In genomic region chr12:68331869-68332725, GRCh38 we compare ENCODE assay signal across 8 cellular contexts. TPM values are rescaled to one million over a fixed set of nuclear protein-coding genes. Genes with fewer than 3 reads are reported as not detected.
DNase-seq lines count a peak whose midpoint lies in the region; FAIRE-seq and TF ChIP-seq lines count a peak whose summit lies in the region.

TSS of gene MDM1 (minus strand) at chr12:68332362. CDS start at chr12:68332245, 117 bp downstream.

- FAIRE-seq in H54 (lab: Jason Lieb, UNC) = peak; percentile 91

- H3F3A ChIP-seq in Loucy (ENCODE audit: low read depth) = no peaks in the 10 kb centered on the region

- peaks cover 3% of the 10 kb centered on the region for H3K36me3 Mint-ChIP-seq in nephron (ENCODE audit: low read depth)
- H3K36me3 Mint-ChIP-seq in stimulated activated naive CD8-positive, alpha-beta T cell treated with anti-CD3 and anti-CD28 coated beads, Interleukin-15, Interleukin-2, amounts not matched to agents 100 ng/mL and 50 ng/mL, for 24 hours (ENCODE audit: low read depth) = peaks cover 14% of the 10 kb centered on the region

- no peaks in the 10 kb centered on the region for H3K9me3 Mint-ChIP-seq in nephron
- no peaks in the 10 kb centered on the region for H3K9me3 Mint-ChIP-seq in stimulated activated naive CD8-positive, alpha-beta T cell treated with anti-CD3 and anti-CD28 coated beads, Interleukin-15, Interleukin-2, amounts not matched to agents 100 ng/mL and 50 ng/mL, for 24 hours

- peaks cover 31% of the 10 kb centered on the region for H3K4me1 Mint-ChIP-seq in nephron
- peaks cover 40% of the 10 kb centered on the region for H3K4me1 Mint-ChIP-seq in stimulated activated naive CD8-positive, alpha-beta T cell treated with anti-CD3 and anti-CD28 coated beads, Interleukin-15, Interleukin-2, amounts not matched to agents 100 ng/mL and 50 ng/mL, for 24 hours (ENCODE audit: low read depth)

- no peaks in the 10 kb centered on the region for H3K36me3 ChIP-seq in Loucy (ENCODE audit: insufficient read depth, low read length)

- H3K27me3 ChIP-seq in Loucy (ENCODE audit: insufficient read depth, low read length, poor library complexity, severe bottlenecking) = no peaks in the 10 kb centered on the region

- peak within 1 kb of the TSS; percentile 92 for H3K4me2 ChIP-seq in Loucy (ENCODE audit: low read depth, low read length, poor library complexity, severe bottlenecking)

- DNase-seq in EL = peak; percentile 99
- DNase-seq in H54 (ENCODE audit: insufficient read length, low spot score) = peak; percentile 89
- peak; percentile 93 for DNase-seq in activated T-helper 9 cell treated with anti-CD3 and anti-CD28 coated beads, Interleukin-2, amount 50 U/mL, for 16 hours (ENCODE audit: low read depth)
- DNase-seq in fibroblast of the aortic adventitia (ENCODE audit: low read depth) = peak; percentile 98

- peak within 1 kb of the TSS; percentile 89 to 94 (median 92) for H3K4me3 Mint-ChIP-seq in nephron
- H3K4me3 Mint-ChIP-seq in stimulated activated naive CD8-positive, alpha-beta T cell treated with anti-CD3 and anti-CD28 coated beads, Interleukin-15, Interleukin-2, amounts not matched to agents 100 ng/mL and 50 ng/mL, for 24 hours = peak within 1 kb of the TSS; percentile 90

- peaks cover 71% of the 10 kb centered on the region for H3K4me1 ChIP-seq in Loucy (ENCODE audit: insufficient read depth, low read length, poor library complexity, severe bottlenecking)

- H4K20me1 ChIP-seq in Loucy (ENCODE audit: insufficient read depth, low read length, poor library complexity, severe bottlenecking) = no peaks in the 10 kb centered on the region

- peak within 1 kb of the TSS; percentile 94 for H2AFZ ChIP-seq in Loucy (ENCODE audit: low read length)

- no peaks in the 10 kb centered on the region for H3K9me2 ChIP-seq in Loucy (replicated peaks; ENCODE audit: low read depth, low read length)

- H3K4me3 ChIP-seq in Loucy (ENCODE audit: low read length, poor library complexity, severe bottlenecking) = peak within 1 kb of the TSS; percentile 90
- H3K4me3 ChIP-seq in fibroblast of the aortic adventitia (ENCODE audit: low read depth, low read length) = peak within 1 kb of the TSS; percentile 84

- peak within 1 kb of the TSS; percentile 77 for H3K9ac ChIP-seq in Loucy (ENCODE audit: low read depth, low read length, poor library complexity, severe bottlenecking)

- peak; percentile 81 for TF ChIP-seq POLR2A in H54 (IDR thresholded peaks at IDR 0.05; ENCODE audit: low read depth, low read length)
- peak; percentile 79 for TF ChIP-seq POLR2A in Raji (IDR thresholded peaks at IDR 0.05; ENCODE audit: insufficient read depth, low read depth, low read length)

- peak within 1 kb of the TSS; percentile 57 to 64 (median 58) for H3K27ac Mint-ChIP-seq in nephron
- peak within 1 kb of the TSS; percentile 70 for H3K27ac Mint-ChIP-seq in stimulated activated naive CD8-positive, alpha-beta T cell treated with anti-CD3 and anti-CD28 coated beads, Interleukin-15, Interleukin-2, amounts not matched to agents 100 ng/mL and 50 ng/mL, for 24 hours

- no peaks in the 10 kb centered on the region for H3K9me3 ChIP-seq in Loucy (ENCODE audit: insufficient read depth, low read depth, low read length)

- TF ChIP-seq CTCF in Loucy (conservative IDR thresholded peaks at IDR 0.05; ENCODE audit: low read length) (no peak), fibroblast of the aortic adventitia (IDR thresholded peaks at IDR 0.05; ENCODE audit: insufficient read depth, low read length) (no peak), nephron (IDR thresholded peaks at IDR 0.05; ENCODE audit: unreplicated experiment in 3 of 3) (no peak)

- H3K79me2 ChIP-seq in Loucy (ENCODE audit: insufficient read depth, low read length) = peaks cover 26% of the 10 kb centered on the region

- no peaks in the 10 kb centered on the region for H3K27me3 Mint-ChIP-seq in nephron (ENCODE audit: low read depth)
- no peaks in the 10 kb centered on the region for H3K27me3 Mint-ChIP-seq in stimulated activated naive CD8-positive, alpha-beta T cell treated with anti-CD3 and anti-CD28 coated beads, Interleukin-15, Interleukin-2, amounts not matched to agents 100 ng/mL and 50 ng/mL, for 24 hours

RNA-seq across cellular contexts. Expression of gene MDM1, which starts in this region (rescaled TPM):
- 15.5 and 23.2 TPM in 2 replicates for total RNA-seq in fibroblast of the aortic adventitia (ENCODE audit: low replicate concordance)

Comparison
In these comparisons a context has a peak if more than half of its experiments do, and no peak if none do; other contexts are left out.
1. Peak in every context shown above with its lines: DNase-seq and H3K4me3 ChIP-seq.